In the genomic region with DNA sequence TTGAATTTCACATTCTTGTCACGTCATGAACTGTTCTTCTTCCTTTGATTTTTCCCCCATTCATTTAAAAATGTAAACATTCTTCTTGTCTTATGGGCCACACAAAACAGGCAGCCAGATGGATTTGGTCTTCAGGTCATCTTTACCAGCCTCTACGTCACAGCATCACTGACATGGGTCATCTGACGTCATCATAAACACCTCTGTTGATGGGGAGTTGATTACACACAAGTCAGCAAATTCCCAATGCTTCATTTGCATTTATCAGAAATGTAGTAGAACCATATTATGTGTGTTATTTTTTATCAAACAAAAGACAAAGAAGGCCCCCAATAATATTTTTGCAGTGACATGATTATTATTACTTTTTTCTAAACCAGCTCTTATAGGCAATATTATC, we compare ENCODE assay signal across 32 cellular contexts.
"Had no signal": no experiment of that assay in that cellular context is flagged by ENCODE, and none has a peak within 500 bp of the region (broad histone marks: within the 10 kb centered on the region; RNA-seq: fewer than 3 reads in every experiment).

No MANE protein-coding gene starts in this region.

- H3K4me3 Mint-ChIP-seq: naive thymus-derived CD4-positive, alpha-beta T cell; natural killer cell; nephron; neural crest cell; stimulated activated memory B cell treated with anti-CD40 and anti-IgM and Interleukin-4, amounts not matched to agents 10 μg/mL and 1 μg/mL and 100 μg/mL, for 72 hours; stimulated activated naive CD8-positive, alpha-beta T cell treated with anti-CD3 and anti-CD28 coated beads, Interleukin-15, amount 100 ng/mL, for 72 hours; type B pancreatic cell had no signal

- DNase-seq: naive thymus-derived CD4-positive, alpha-beta T cell; natural killer cell; occipital lobe; ovary; posterior cingulate gyrus; psoas muscle; right cardiac atrium; spleen; stimulated activated CD4-positive, alpha-beta T cell treated with anti-CD3 and anti-CD28 coated beads, Interleukin-12 subunit alpha, Interleukin-12 subunit beta, amount 100 ng/mL, for 4 hours; stimulated activated CD4-positive, alpha-beta T cell treated with anti-CD3 and anti-CD28 coated beads, Interleukin-1b, Interleukin-23, amount 100 ng/mL, for 48 hours; stimulated activated CD4-positive, alpha-beta T cell treated with anti-CD3 and anti-CD28 coated beads, Interleukin-4, amount 100 ng/mL, for 1 hour; stimulated activated CD4-positive, alpha-beta T cell treated with anti-CD3 and anti-CD28 coated beads, Interleukin-4, amount 100 ng/mL, for 4 hours; stimulated activated CD8-positive, alpha-beta memory T cell treated with anti-CD3 and anti-CD28 coated beads, Interleukin-4, amount 100 ng/mL, for 48 hours; stimulated activated naive CD4-positive, alpha-beta T cell; stimulated activated naive CD8-positive, alpha-beta T cell treated with anti-CD3 and anti-CD28 coated beads, Interleukin-15, amount 100 ng/mL, for 72 hours; stimulated activated naive CD8-positive, alpha-beta T cell treated with anti-CD3 and anti-CD28 coated beads, Interleukin-15, Interleukin-2, amounts not matched to agents 100 U/mL and 50 U/mL, for 24 hours; substantia nigra; testis; tibial artery; transverse colon; upper lobe of right lung; uterus had no signal

- H3K9ac ChIP-seq: parathyroid adenoma had no signal

- H3K27me3 Mint-ChIP-seq: naive thymus-derived CD4-positive, alpha-beta T cell; progenitor cell of endocrine pancreas; stimulated activated memory B cell treated with anti-CD40 and anti-IgM and Interleukin-4, amounts not matched to agents 10 μg/mL and 1 μg/mL and 100 μg/mL, for 72 hours; stimulated activated naive CD8-positive, alpha-beta T cell treated with anti-CD3 and anti-CD28 coated beads, Interleukin-15, amount 100 ng/mL, for 72 hours; type B pancreatic cell had no signal

- H3K36me3 Mint-ChIP-seq: naive thymus-derived CD4-positive, alpha-beta T cell; natural killer cell; stimulated activated memory B cell treated with anti-CD40 and anti-IgM and Interleukin-4, amounts not matched to agents 10 μg/mL and 1 μg/mL and 100 μg/mL, for 72 hours; type B pancreatic cell had no signal

- H3K27me3 ChIP-seq: ovary, spleen, suprapubic skin, testis, tibial artery, transverse colon, upper lobe of right lung, uterus had no signal

- H3K27ac ChIP-seq: ovary, parathyroid adenoma, psoas muscle, skin epidermis, spleen, suprapubic skin, testis, tibial artery, transverse colon, upper lobe of right lung, uterus had no signal

- H3K9me3 ChIP-seq: ovary, psoas muscle, suprapubic skin, testis, tibial artery, transverse colon, upper lobe of right lung, uterus had no signal

- H3K79me2 ChIP-seq: parathyroid adenoma had no signal

- ATAC-seq: naive thymus-derived CD4-positive, alpha-beta T cell; natural killer cell; psoas muscle; right cardiac atrium; sciatic nerve; stimulated activated memory B cell treated with anti-CD40 and anti-IgM and Interleukin-4, amounts not matched to agents 10 μg/mL and 1 μg/mL and 100 μg/mL, for 72 hours; stimulated activated naive CD8-positive, alpha-beta T cell treated with anti-CD3 and anti-CD28 coated beads, Interleukin-15, amount 100 ng/mL, for 72 hours; stimulated activated naive CD8-positive, alpha-beta T cell treated with anti-CD3 and anti-CD28 coated beads, Interleukin-15, Interleukin-2, amounts not matched to agents 100 U/mL and 50 U/mL, for 24 hours; upper lobe of right lung had no signal

- H3K4me3 ChIP-seq: ovary, psoas muscle, skin epidermis, smooth muscle cell, spleen, suprapubic skin, testis, tibial artery, transverse colon, upper lobe of right lung, uterus had no signal

- H3K36me3 ChIP-seq: ovary, spleen, suprapubic skin, tibial artery, transverse colon, upper lobe of right lung, uterus had no signal

- H3K27ac Mint-ChIP-seq: naive thymus-derived CD4-positive, alpha-beta T cell; natural killer cell; nephron; progenitor cell of endocrine pancreas; stimulated activated memory B cell treated with anti-CD40 and anti-IgM and Interleukin-4, amounts not matched to agents 10 μg/mL and 1 μg/mL and 100 μg/mL, for 72 hours; stimulated activated naive CD8-positive, alpha-beta T cell treated with anti-CD3 and anti-CD28 coated beads, Interleukin-15, amount 100 ng/mL, for 72 hours; type B pancreatic cell had no signal

- H3K4me2 ChIP-seq: smooth muscle cell had no signal

- H3K4me1 Mint-ChIP-seq: naive thymus-derived CD4-positive, alpha-beta T cell; natural killer cell; nephron; stimulated activated memory B cell treated with anti-CD40 and anti-IgM and Interleukin-4, amounts not matched to agents 10 μg/mL and 1 μg/mL and 100 μg/mL, for 72 hours; stimulated activated naive CD8-positive, alpha-beta T cell treated with anti-CD3 and anti-CD28 coated beads, Interleukin-15, amount 100 ng/mL, for 72 hours had no signal

- H3K4me1 ChIP-seq: parathyroid adenoma, psoas muscle, spleen, suprapubic skin, testis, tibial artery, transverse colon, upper lobe of right lung, uterus had no signal

- H3K9me3 Mint-ChIP-seq: nephron, type B pancreatic cell had no signal

- H2AFZ ChIP-seq: parathyroid adenoma had no signal
